In the genomic region with DNA sequence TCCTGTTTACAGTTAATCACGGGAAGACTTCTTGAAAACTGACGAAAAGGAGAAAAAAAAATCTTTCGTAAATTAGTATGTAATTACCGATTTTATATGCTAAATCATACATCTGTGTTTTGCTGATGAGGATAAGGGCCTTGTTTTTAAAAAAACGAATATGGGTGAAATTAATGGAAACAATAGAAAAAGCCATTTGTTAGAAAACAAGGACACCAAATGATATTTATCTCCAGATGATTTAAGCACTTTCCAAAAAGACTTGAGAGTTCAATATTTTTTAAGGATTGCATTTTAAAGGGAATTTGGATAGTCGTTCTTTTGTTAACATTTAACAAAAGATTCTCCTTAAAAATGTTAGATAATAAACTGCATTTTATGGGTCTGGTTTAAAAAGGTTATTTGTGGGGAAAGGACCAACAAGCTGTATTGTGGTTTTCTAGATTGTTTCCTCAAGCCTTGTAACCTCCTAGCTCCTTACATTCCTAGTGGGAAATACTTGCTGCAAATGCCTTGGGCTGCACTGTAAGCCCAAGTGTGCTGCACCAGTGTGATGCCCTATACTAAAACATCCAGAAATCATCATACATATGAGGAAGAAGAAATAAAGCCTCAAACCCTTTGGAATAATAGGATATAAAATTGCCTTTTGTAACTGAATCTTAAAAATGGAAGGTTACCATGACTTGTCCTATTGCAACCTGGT, we compare ENCODE assay signal across 8 cellular contexts. TPM values are rescaled to one million over a fixed set of nuclear protein-coding genes. Genes with fewer than 3 reads are reported as not detected.
A peak's percentile ranks its signal among the peaks of the same experiment; 100 is the strongest.
DNase-seq lines count a peak whose midpoint lies in the region; ATAC-seq, FAIRE-seq and TF ChIP-seq lines count a peak whose summit lies in the region.

No MANE protein-coding gene starts in this region.

- H3K9me3 ChIP-seq in iPS DF 6.9 (ENCODE audit: control insufficient read depth, insufficient read depth, low read length) (no peaks in the 10 kb centered on the region), stomach smooth muscle (ENCODE audit: control insufficient read depth in 2 of 2, low read length in 2 of 2) (no peaks in the 10 kb centered on the region)

- H3K27me3 ChIP-seq in iPS DF 6.9 (ENCODE audit: control insufficient read depth, insufficient read depth, low read length) (no peaks in the 10 kb centered on the region), stomach smooth muscle (ENCODE audit: control insufficient read depth in 1 of 2, insufficient read depth in 2 of 2, low read length in 2 of 2) (no peaks in the 10 kb centered on the region)

- peak overlapping the region; percentile 84 for H3K4me3 Mint-ChIP-seq in activated CD4-positive, alpha-beta memory T cell treated with anti-CD3 and anti-CD28 coated beads, Interleukin-2, amount 10 ng/mL, durations not matched to agents 7 days and 5 days

- CTCF ChIA-PET in AG04449 (lab: Yijun Ruan, JAX) = interaction anchor here (0.7 to 1.0 kb wide), 2 partner anchors 387 to 388 kb away, joined by 3 read pairs; no protein-coding TSS in a partner anchor
- CTCF ChIA-PET in activated CD4-positive, alpha-beta memory T cell treated with anti-CD3 and anti-CD28 coated beads, Interleukin-2, amount 10 ng/mL, durations not matched to agents 7 days and 5 days (lab: Charles Lee) = interaction anchor here (1.3 kb wide), 1 partner anchor 162 kb away, joined by 3 read pairs; no protein-coding TSS in a partner anchor

- peak overlapping the region; percentile 82 for H3K4me3 ChIP-seq in AG04449 (ENCODE audit: low read depth, low read length)
- H3K4me3 ChIP-seq in iPS DF 6.9 (ENCODE audit: low read length) = peak overlapping the region; percentile 95; the same call in 1 of the 2 replicates
- H3K4me3 ChIP-seq in stomach smooth muscle (ENCODE audit: low read length in 2 of 2) = peak overlapping the region; percentile 90 to 98

- DNase-seq in AG04449 (ENCODE audit: low read depth, low spot score) (no peak), H54 (ENCODE audit: insufficient read length, low spot score) (no peak), iPS DF 6.9 (ENCODE audit: low read depth, low spot score) (no peak), SIG-M5 treated with dmso at 0.1 percent for 504 hours (lab: John Stamatoyannopoulos, UW; ENCODE audit: unreplicated experiment) (no peak), frontal cortex (ENCODE audit: low spot score in 2 of 2) (no peak)
- no peak for DNase-seq in activated CD4-positive, alpha-beta memory T cell treated with anti-CD3 and anti-CD28 coated beads, Interleukin-2, amount 10 ng/mL, durations not matched to agents 7 days and 5 days

- H3K36me3 Mint-ChIP-seq in activated CD4-positive, alpha-beta memory T cell treated with anti-CD3 and anti-CD28 coated beads, Interleukin-2, amount 10 ng/mL, durations not matched to agents 7 days and 5 days (ENCODE audit: low read depth) = peaks cover 14% of the 10 kb centered on the region

- peak overlapping the region in 1 of 2 donors; percentile 76 for H3K9ac ChIP-seq in stomach smooth muscle (ENCODE audit: low read length in 2 of 2)

- ATAC-seq in GM18511 (IDR thresholded peaks at IDR 0.05; ENCODE audit: unreplicated experiment) = no peak

- H3K27ac Mint-ChIP-seq in activated CD4-positive, alpha-beta memory T cell treated with anti-CD3 and anti-CD28 coated beads, Interleukin-2, amount 10 ng/mL, durations not matched to agents 7 days and 5 days = peak overlapping the region; percentile 98

- POLR2A ChIA-PET in AG04449 (lab: Yijun Ruan, JAX) = no interaction called here
- POLR2A ChIA-PET in activated CD4-positive, alpha-beta memory T cell treated with anti-CD3 and anti-CD28 coated beads, Interleukin-2, amount 10 ng/mL, durations not matched to agents 7 days and 5 days (lab: Charles Lee) = interaction anchor here (1.7 to 4.3 kb wide), 4 partner anchors 13 to 213 kb away, joined by 4 to 30 read pairs (median 10); partner anchors contain the start of genes HMGN3 and IRAK1BP1

- H3K4me1 ChIP-seq in iPS DF 6.9 (ENCODE audit: control insufficient read depth, insufficient read depth, low read length) (no peaks in the 10 kb centered on the region; the same call in 1 of the 2 replicates), stomach smooth muscle (ENCODE audit: control insufficient read depth, insufficient read depth, low read length) (peaks cover 4% of the 10 kb centered on the region)

- WGBS in iPS DF 6.9 (ENCODE audit: insufficient coverage, insufficient read length) = no CpG with 5 or more reads among the region's 6 CpGs

- no peak overlapping the region for H3K27ac ChIP-seq in iPS DF 6.9 (ENCODE audit: low read length)
- no peak overlapping the region for H3K27ac ChIP-seq in stomach smooth muscle (ENCODE audit: low read length)

- H3K9me3 Mint-ChIP-seq in activated CD4-positive, alpha-beta memory T cell treated with anti-CD3 and anti-CD28 coated beads, Interleukin-2, amount 10 ng/mL, durations not matched to agents 7 days and 5 days = no peaks in the 10 kb centered on the region

- peak; percentile 11 for FAIRE-seq in H54 (lab: Jason Lieb, UNC)
- no peak for FAIRE-seq in frontal cortex (lab: Jason Lieb, UNC)

- TF ChIP-seq CTCF in AG04449 (IDR thresholded peaks at IDR 0.05; ENCODE audit: insufficient read depth, low read length, missing control alignments) = no peak

- TF ChIP-seq POLR2A in H54 (IDR thresholded peaks at IDR 0.05; ENCODE audit: low read depth, low read length) = no peak

- H3K36me3 ChIP-seq in iPS DF 6.9 (ENCODE audit: control insufficient read depth, insufficient read depth, low read length) = no peaks in the 10 kb centered on the region
- no peaks in the 10 kb centered on the region for H3K36me3 ChIP-seq in stomach smooth muscle (ENCODE audit: control insufficient read depth in 2 of 2, insufficient read depth in 2 of 2, low read length in 2 of 2)

- peaks cover 40% of the 10 kb centered on the region for H3K4me1 Mint-ChIP-seq in activated CD4-positive, alpha-beta memory T cell treated with anti-CD3 and anti-CD28 coated beads, Interleukin-2, amount 10 ng/mL, durations not matched to agents 7 days and 5 days

- H3K27me3 Mint-ChIP-seq in activated CD4-positive, alpha-beta memory T cell treated with anti-CD3 and anti-CD28 coated beads, Interleukin-2, amount 10 ng/mL, durations not matched to agents 7 days and 5 days = peaks cover 15% of the 10 kb centered on the region

RNA-seq across cellular contexts. Expression of gene PHIP, which starts 1.5 kb away (rescaled TPM):
- 10 to 100 TPM; 31.8 to 34.0 TPM for total RNA-seq in activated CD4-positive, alpha-beta memory T cell treated with anti-CD3 and anti-CD28 coated beads, Interleukin-2, amount 10 ng/mL, durations not matched to agents 7 days and 5 days
- 47.7 TPM for total RNA-seq in frontal cortex
